Comparison of ENCODE assay signal across 13 cellular contexts in the genomic region with DNA sequence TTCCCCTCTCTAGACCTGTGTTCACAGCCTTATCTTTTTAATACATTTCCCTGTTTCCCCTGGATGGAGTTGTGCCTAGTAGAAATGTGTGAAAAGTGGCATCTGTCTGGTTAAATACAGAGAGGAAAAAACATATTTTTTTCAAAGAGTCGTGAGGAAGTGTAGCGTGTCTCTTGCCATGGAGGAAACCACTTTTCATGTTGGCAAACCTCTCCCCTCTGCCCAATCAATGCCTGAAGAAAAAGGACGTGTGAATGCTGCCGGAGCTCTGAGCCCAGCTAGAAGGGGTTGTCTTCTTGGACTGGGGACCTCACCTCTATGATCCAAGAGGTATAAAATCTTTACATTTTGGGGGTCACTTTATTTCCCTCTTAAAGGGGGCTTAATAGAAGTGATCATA. TPM values are rescaled to one million over a fixed set of nuclear protein-coding genes. Genes with fewer than 3 reads are reported as not detected.
"Had no signal": no experiment of that assay in that cellular context is flagged by ENCODE, and none has a peak within 500 bp of the region (broad histone marks: within the 10 kb centered on the region; RNA-seq: fewer than 3 reads in every experiment).

No MANE protein-coding gene starts in this region.

- H3K9me3 ChIP-seq: neutrophil, SJCRH30, tibial nerve, vagina had no signal

- DNase-seq: activated CD4-positive, CD25-positive, alpha-beta regulatory T cell; activated CD8-positive, alpha-beta memory T cell treated with anti-CD3 and anti-CD28 coated beads, Interleukin-2, amount 50 U/mL, for 4 hours; erythroblast; left colon; midbrain; SJCRH30 had no signal

- H3K4me1 ChIP-seq: tibial nerve, vagina had no signal

- ATAC-seq: left colon; stimulated activated effector memory CD8-positive, alpha-beta T cell treated with anti-CD3 and anti-CD28 coated beads, Interleukin-12 subunit alpha, Interleukin-12 subunit beta, amount 100 ng/mL, for 72 hours had no signal

- H3K27ac ChIP-seq: cardiac muscle cell, neutrophil, SJCRH30, tibial nerve, vagina had no signal

- H3K9me3 Mint-ChIP-seq: stimulated activated effector memory CD8-positive, alpha-beta T cell treated with anti-CD3 and anti-CD28 coated beads, Interleukin-12 subunit alpha, Interleukin-12 subunit beta, amount 100 ng/mL, for 72 hours had no signal

- H3K36me3 ChIP-seq: cardiac muscle cell, neutrophil, SJCRH30, tibial nerve, vagina had no signal

- H3K4me3 Mint-ChIP-seq: stimulated activated effector memory CD8-positive, alpha-beta T cell treated with anti-CD3 and anti-CD28 coated beads, Interleukin-12 subunit alpha, Interleukin-12 subunit beta, amount 100 ng/mL, for 72 hours had no signal

- H3K4me3 ChIP-seq: cardiac muscle cell, dorsolateral prefrontal cortex, lung, SJCRH30, tibial nerve, vagina had no signal

- H3K27me3 ChIP-seq: cardiac muscle cell, dorsolateral prefrontal cortex, neutrophil, SJCRH30, tibial nerve, vagina had no signal

RNA-seq across cellular contexts. Expression of a gene that starts 52.4 kb away (rescaled TPM):
- total RNA-seq: cardiac muscle cell, SJCRH30 had no signal
